In genomic region chr5:93677344-93678021, GRCh38 we compare ENCODE assay signal across 1 cellular context.
TF ChIP-seq lines count a peak whose summit lies in the region.

No MANE protein-coding gene starts in this region.

TF ChIP-seq in HEK293, 187 proteins besides CTCF, POLR2A, EP300 and RAD21 (continued from another document and continues in another):
- TF ChIP-seq ZNF10 (tag by site-specific recombination; IDR thresholded peaks at IDR 0.05) (peak; percentile 88), ZNF24 (tag by site-specific recombination; IDR thresholded peaks at IDR 0.05) (peak; percentile 94), ZNF335 (tag by site-specific recombination; conservative IDR thresholded peaks at IDR 0.05) (peak; percentile 61), EGR2 (tag by site-specific recombination; IDR thresholded peaks at IDR 0.05; ENCODE audit: low read depth) (peak; percentile 95), KLF16 (tag by site-specific recombination; IDR thresholded peaks at IDR 0.05) (no peak), ZNF791 (tag by site-specific recombination; IDR thresholded peaks at IDR 0.05) (no peak), ZNF362 (tag by site-specific recombination; IDR thresholded peaks at IDR 0.05) (peak; percentile 97), PRDM2 (tag by site-specific recombination; IDR thresholded peaks at IDR 0.05; ENCODE audit: borderline replicate concordance) (no peak), ZNF660 (tag by site-specific recombination; IDR thresholded peaks at IDR 0.05) (peak; percentile 95), ZSCAN30 (tag by site-specific recombination; IDR thresholded peaks at IDR 0.05) (peak; percentile 99), ZBTB7A (tag by site-specific recombination; IDR thresholded peaks at IDR 0.05; ENCODE audit: low read depth) (no peak), AEBP2 (tag by site-specific recombination; IDR thresholded peaks at IDR 0.05; ENCODE audit: borderline replicate concordance) (no peak), ZNF169 (tag by site-specific recombination; IDR thresholded peaks at IDR 0.05) (no peak), ZNF580 (tag by site-specific recombination; IDR thresholded peaks at IDR 0.05) (no peak; the same call in 1 of the 2 replicates), ZNF121 (tag by site-specific recombination; IDR thresholded peaks at IDR 0.05) (no peak), ZNF548 (tag by site-specific recombination; IDR thresholded peaks at IDR 0.05) (no peak), ZNF677 (tag by site-specific recombination; IDR thresholded peaks at IDR 0.05) (no peak), FEZF1 (tag by site-specific recombination; IDR thresholded peaks at IDR 0.05) (peak; percentile 100), GLI2 (tag by site-specific recombination; IDR thresholded peaks at IDR 0.05; ENCODE audit: borderline replicate concordance, low read depth) (peak; percentile 91; the same call in 1 of the 2 replicates), ZNF23 (tag by site-specific recombination; IDR thresholded peaks at IDR 0.05; ENCODE audit: borderline replicate concordance) (no peak), TSHZ1 (tag by site-specific recombination; IDR thresholded peaks at IDR 0.05; ENCODE audit: borderline replicate concordance) (peak; percentile 98), ZNF433 (tag by site-specific recombination; IDR thresholded peaks at IDR 0.05; ENCODE audit: low read depth) (no peak), ZNF174 (tag by site-specific recombination; IDR thresholded peaks at IDR 0.05) (no peak), ZNF529 (tag by site-specific recombination; IDR thresholded peaks at IDR 0.05; ENCODE audit: insufficient replicate concordance) (no peak), ZNF26 (tag by site-specific recombination; IDR thresholded peaks at IDR 0.05) (no peak), ZNF155 (tag by site-specific recombination; IDR thresholded peaks at IDR 0.05) (no peak), ZNF670 (tag by site-specific recombination; IDR thresholded peaks at IDR 0.05; ENCODE audit: low read depth) (no peak), ZNF449 (tag by site-specific recombination; IDR thresholded peaks at IDR 0.05) (peak; percentile 81), ZNF624 (tag by site-specific recombination; IDR thresholded peaks at IDR 0.05) (no peak), ZBTB8A (tag by site-specific recombination; IDR thresholded peaks at IDR 0.05) (peak; percentile 91), ZNF148 (tag by site-specific recombination; IDR thresholded peaks at IDR 0.05; ENCODE audit: borderline replicate concordance) (no peak), ZNF214 (tag by site-specific recombination; IDR thresholded peaks at IDR 0.05; ENCODE audit: borderline replicate concordance) (no peak), ZFP41 (tag by site-specific recombination; IDR thresholded peaks at IDR 0.05; ENCODE audit: borderline replicate concordance) (no peak), PRDM10 (tag by site-specific recombination; IDR thresholded peaks at IDR 0.05) (peak; percentile 73), REPIN1 (tag by site-specific recombination; IDR thresholded peaks at IDR 0.05; ENCODE audit: low read depth) (no peak), HOXC10 (CRISPR knock-in tag; IDR thresholded peaks at IDR 0.05) (no peak), ZNF266 (tag by site-specific recombination; IDR thresholded peaks at IDR 0.05; ENCODE audit: low read depth) (no peak)
